In the genomic region with DNA sequence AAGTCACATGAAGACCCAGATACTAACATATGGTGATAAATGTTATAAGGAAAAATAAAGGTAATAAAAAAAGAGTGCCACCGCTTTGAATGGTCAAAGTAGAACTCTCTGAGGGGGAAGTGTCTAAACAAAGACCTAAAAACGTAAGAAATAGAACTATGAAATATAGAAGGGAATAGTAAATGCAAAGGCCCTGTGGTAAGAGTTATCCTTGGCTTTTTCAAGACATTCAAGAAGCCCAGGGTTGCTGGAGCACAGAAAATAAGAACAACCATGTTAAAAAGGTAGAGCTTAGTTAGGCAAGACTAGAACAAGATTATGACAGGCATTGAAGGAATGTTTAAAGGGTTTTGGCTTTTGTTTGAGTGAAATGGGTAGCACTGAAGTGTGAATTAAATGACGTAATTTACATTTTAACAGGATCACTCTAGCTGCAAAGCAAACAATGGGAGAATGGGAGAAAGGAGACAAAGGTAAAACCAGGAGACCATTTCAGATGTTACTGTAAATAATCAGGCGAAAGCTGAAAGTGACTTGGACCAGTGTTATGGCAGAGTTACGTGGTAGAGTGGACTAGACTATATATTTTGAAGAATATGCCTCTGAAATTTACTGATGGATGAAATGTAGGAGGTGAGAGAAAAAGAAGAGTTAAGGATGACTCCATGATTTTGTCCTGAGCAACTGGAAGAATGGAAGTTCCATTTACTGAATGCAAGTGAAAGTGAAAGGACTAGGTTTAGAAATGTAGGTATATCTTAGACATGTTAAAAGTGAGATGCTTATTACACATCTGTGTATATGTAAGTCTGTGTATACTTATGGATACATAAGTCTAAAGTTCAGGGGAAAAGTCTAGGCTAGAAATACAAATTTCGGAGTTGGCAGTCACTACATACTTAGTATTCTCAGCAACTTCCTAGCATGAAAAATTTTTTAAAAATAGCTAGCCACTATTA, we compare ENCODE assay signal across 16 cellular contexts. TPM values are rescaled to one million over a fixed set of nuclear protein-coding genes. Genes with fewer than 3 reads are reported as not detected.
DNase-seq lines count a peak whose midpoint lies in the region; TF ChIP-seq lines count a peak whose summit lies in the region.
"Had no signal": no experiment of that assay in that cellular context is flagged by ENCODE, and none has a peak within 500 bp of the region (broad histone marks: within the 10 kb centered on the region; RNA-seq: fewer than 3 reads in every experiment).

No MANE protein-coding gene starts in this region.

- no peak for TF ChIP-seq CTCF in fibroblast of villous mesenchyme (IDR thresholded peaks at IDR 0.05; ENCODE audit: insufficient read depth, low read depth, low read length)
- TF ChIP-seq CTCF in tibial artery (IDR thresholded peaks at IDR 0.05), result no peak

- no peak overlapping the region for H3K9ac ChIP-seq in NT2/D1 (ENCODE audit: insufficient read length, low read depth)

- H3K9me3 ChIP-seq in NT2/D1 (ENCODE audit: insufficient read depth, low read length) (no peaks in the 10 kb centered on the region), tibial artery (no peaks in the 10 kb centered on the region)
- H3K9me3 ChIP-seq: gastrocnemius medialis, right atrium auricular region, transverse colon had no signal

- H3K27ac Mint-ChIP-seq in activated naive CD8-positive, alpha-beta T cell, result peak overlapping the region; percentile 58
- H3K27ac Mint-ChIP-seq in activated naive CD8-positive, alpha-beta T cell treated with anti-CD3 and anti-CD28 coated beads for 36 hours, result no peak overlapping the region
- H3K27ac Mint-ChIP-seq: activated CD4-positive, alpha-beta T cell treated with anti-CD3 and anti-CD28 coated beads, Interleukin-2, amount 10 ng/mL, durations not matched to agents 7 days and 5 days had no signal

- H3K4me3 ChIP-seq in NT2/D1 (ENCODE audit: insufficient read length, low read depth) (no peak overlapping the region), fibroblast of villous mesenchyme (ENCODE audit: low read depth, low read length) (no peak overlapping the region), tibial artery (no peak overlapping the region)
- H3K4me3 ChIP-seq: gastrocnemius medialis, right atrium auricular region, transverse colon had no signal

- H3K27ac ChIP-seq in tibial artery, result no peak overlapping the region
- H3K27ac ChIP-seq: gastrocnemius medialis, right atrium auricular region, transverse colon had no signal

- peaks cover 22% of the 10 kb centered on the region for H3K36me3 Mint-ChIP-seq in activated naive CD8-positive, alpha-beta T cell
- H3K36me3 Mint-ChIP-seq in activated naive CD8-positive, alpha-beta T cell treated with anti-CD3 and anti-CD28 coated beads for 36 hours, result peaks cover 21% of the 10 kb centered on the region

- H3K4me1 ChIP-seq in NT2/D1 (ENCODE audit: insufficient read depth, insufficient read length), result no peaks in the 10 kb centered on the region
- H3K4me1 ChIP-seq in tibial artery, result no peaks in the 10 kb centered on the region

- H3K27me3 ChIP-seq in NT2/D1 (ENCODE audit: insufficient read depth, insufficient read length) (no peaks in the 10 kb centered on the region), tibial artery (no peaks in the 10 kb centered on the region)
- H3K27me3 ChIP-seq: gastrocnemius medialis, right atrium auricular region, transverse colon had no signal

- H3K4me1 Mint-ChIP-seq in activated naive CD8-positive, alpha-beta T cell (ENCODE audit: low read depth), result peaks cover 38% of the 10 kb centered on the region
- H3K4me1 Mint-ChIP-seq in activated naive CD8-positive, alpha-beta T cell treated with anti-CD3 and anti-CD28 coated beads for 36 hours, result peaks cover 16% of the 10 kb centered on the region

- in situ Hi-C loops in KBM-7 (cut with MboI; ENCODE audit: low pct_unique_long_range_greater_than_20kb, low sequenced_read_pairs), result no loop called here

- H3K9me3 Mint-ChIP-seq in activated naive CD8-positive, alpha-beta T cell (ENCODE audit: low read depth), result peaks cover 6% of the 10 kb centered on the region
- peaks cover 11% of the 10 kb centered on the region for H3K9me3 Mint-ChIP-seq in activated naive CD8-positive, alpha-beta T cell treated with anti-CD3 and anti-CD28 coated beads for 36 hours

- no peak for DNase-seq in activated naive CD8-positive, alpha-beta T cell treated with anti-CD3 and anti-CD28 coated beads for 36 hours
- DNase-seq in NT2/D1 (ENCODE audit: low read depth, low spot score), result peak; percentile 13
- peak; percentile 23 for DNase-seq in fibroblast of villous mesenchyme (ENCODE audit: low read depth)
- peak; percentile 96 for DNase-seq in renal cortical epithelial cell (ENCODE audit: low read depth)
- no peak for DNase-seq in tibial artery
- no peak for DNase-seq in stimulated activated CD4-positive, alpha-beta T cell treated with anti-CD3 and anti-CD28 coated beads, Interleukin-2, amount 100 ng/mL, for 48 hours
- no peak for DNase-seq in KBM-7
- DNase-seq: activated CD4-positive, alpha-beta T cell treated with anti-CD3 and anti-CD28 coated beads, Interleukin-2, amount 10 ng/mL, durations not matched to agents 7 days and 5 days; effector CD4-positive, alpha-beta T cell; gastrocnemius medialis; NCI-H1105; NCI-H526; stimulated activated CD4-positive, alpha-beta T cell treated with anti-CD3 and anti-CD28 coated beads, Interleukin-1b, Interleukin-23, amount 100 ng/mL, for 48 hours; transverse colon had no signal

- H3K36me3 ChIP-seq in NT2/D1 (ENCODE audit: insufficient read depth, insufficient read length, low read length) (no peaks in the 10 kb centered on the region), tibial artery (no peaks in the 10 kb centered on the region)
- H3K36me3 ChIP-seq: gastrocnemius medialis, right atrium auricular region had no signal

- H3K4me3 Mint-ChIP-seq in activated naive CD8-positive, alpha-beta T cell, result no peak overlapping the region
- no peak overlapping the region for H3K4me3 Mint-ChIP-seq in activated naive CD8-positive, alpha-beta T cell treated with anti-CD3 and anti-CD28 coated beads for 36 hours
- H3K4me3 Mint-ChIP-seq: activated CD4-positive, alpha-beta T cell treated with anti-CD3 and anti-CD28 coated beads, Interleukin-2, amount 10 ng/mL, durations not matched to agents 7 days and 5 days had no signal

- H3K27me3 Mint-ChIP-seq in activated naive CD8-positive, alpha-beta T cell, result no peaks in the 10 kb centered on the region
- no peaks in the 10 kb centered on the region for H3K27me3 Mint-ChIP-seq in activated naive CD8-positive, alpha-beta T cell treated with anti-CD3 and anti-CD28 coated beads for 36 hours
- H3K27me3 Mint-ChIP-seq: activated CD4-positive, alpha-beta T cell treated with anti-CD3 and anti-CD28 coated beads, Interleukin-2, amount 10 ng/mL, durations not matched to agents 7 days and 5 days had no signal

- intact Hi-C loops in tibial artery (cut with DNase I; ENCODE audit: low total_unique reads), result no loop called here

RNA-seq across cellular contexts. Expression of gene BTBD10, which starts 28.5 kb away (rescaled TPM):
- 10 to 100 TPM; 18.6 to 19.5 TPM for total RNA-seq in activated naive CD8-positive, alpha-beta T cell treated with anti-CD3 and anti-CD28 coated beads for 36 hours
- 44.5 and 62.6 TPM in 2 replicates for total RNA-seq in fibroblast of villous mesenchyme
- total RNA-seq in renal cortical epithelial cell, result 126 and 188 TPM in 2 replicates

Comparison
In these comparisons a context has a peak if more than half of its experiments do, and no peak if none do; other contexts are left out.
1. DNase-seq: peak in NT2/D1 (single experiment), fibroblast of villous mesenchyme (single experiment) and renal cortical epithelial cell (single experiment); none in activated naive CD8-positive, alpha-beta T cell treated with anti-CD3 and anti-CD28 coated beads for 36 hours (single experiment), tibial artery (0 of 2), stimulated activated CD4-positive, alpha-beta T cell treated with anti-CD3 and anti-CD28 coated beads, Interleukin-2, amount 100 ng/mL, for 48 hours (0 of 2) and KBM-7 (single experiment).